In the genomic region with DNA sequence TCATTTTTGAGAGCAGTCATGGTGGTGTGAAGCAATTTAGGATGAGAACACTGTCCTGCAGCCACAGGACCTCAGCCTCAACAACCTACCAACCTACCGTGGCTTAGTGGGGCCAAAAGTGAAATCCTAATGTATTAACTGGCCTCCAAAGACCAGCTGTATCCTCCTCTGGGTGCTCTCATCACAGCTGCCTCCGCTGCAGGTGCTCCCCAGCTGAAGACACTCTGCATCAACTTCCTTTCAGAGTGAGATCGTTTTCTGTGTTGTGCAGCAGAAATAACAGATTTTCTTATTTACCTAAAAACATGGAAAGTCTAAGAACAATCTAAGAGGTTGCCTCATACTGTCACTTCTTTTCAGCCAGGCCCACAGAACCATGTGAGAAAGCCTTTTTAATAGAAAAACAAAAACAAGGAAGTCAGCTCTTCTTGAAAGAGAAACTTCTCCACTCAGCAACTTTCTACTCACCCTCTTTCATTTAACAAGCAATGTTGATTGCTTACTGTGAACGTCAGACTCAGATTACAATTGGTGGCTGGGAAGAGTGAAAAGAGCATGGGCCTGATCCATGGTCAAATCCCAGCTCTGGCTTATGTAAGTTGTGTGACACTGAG, we compare ENCODE assay signal across 17 cellular contexts.
DNase-seq lines count a peak whose midpoint lies in the region; ATAC-seq and TF ChIP-seq lines count a peak whose summit lies in the region.
"Had no signal": no experiment of that assay in that cellular context is flagged by ENCODE, and none has a peak within 500 bp of the region (broad histone marks: within the 10 kb centered on the region; RNA-seq: fewer than 3 reads in every experiment).

No MANE protein-coding gene starts in this region.

- no CpG with 5 or more reads among the region's 4 CpGs for WGBS in neuronal stem cell (ENCODE audit: extremely low coverage in 2 of 2, insufficient read length in 2 of 2, insufficient replicate concordance in 1 of 2), 2 donors

- H3K18ac ChIP-seq in neuronal stem cell (ENCODE audit: low read length), result no peak overlapping the region

- H4K8ac ChIP-seq in neuronal stem cell (ENCODE audit: low read depth, low read length), result no peak overlapping the region

- no peaks in the 10 kb centered on the region for H3K36me3 ChIP-seq in DND-41 (ENCODE audit: insufficient read depth, low read length)
- no peaks in the 10 kb centered on the region for H3K36me3 ChIP-seq in lower lobe of right lung
- H3K36me3 ChIP-seq in neuronal stem cell (replicated peaks in 1 of 2; ENCODE audit: control insufficient read depth in 2 of 2, insufficient read depth in 2 of 2, low read length in 2 of 2), result no peaks in the 10 kb centered on the region
- H3K36me3 ChIP-seq: right lobe of liver had no signal

- intact Hi-C loops in lower lobe of right lung (cut with DNase I), result no loop called here

- H3K9ac ChIP-seq in DND-41 (ENCODE audit: low read depth, low read length) (no peak overlapping the region), neuronal stem cell (ENCODE audit: low read depth, low read length, poor library complexity) (no peak overlapping the region)

- TF ChIP-seq CTCF in DND-41 (IDR thresholded peaks at IDR 0.05; ENCODE audit: borderline replicate concordance, extremely low read depth, low read length, poor library complexity, severe bottlenecking) (no peak), lower lobe of right lung (IDR thresholded peaks at IDR 0.05) (no peak)

- H2AFZ ChIP-seq in DND-41 (ENCODE audit: low read depth, low read length), result peak overlapping the region; percentile 36
- H2AFZ ChIP-seq in neuronal stem cell (ENCODE audit: low read length), result no peak overlapping the region

- H3K9me3 ChIP-seq in DND-41 (ENCODE audit: insufficient read depth, low read length, severe bottlenecking), result no peaks in the 10 kb centered on the region
- H3K9me3 ChIP-seq in lower lobe of right lung, result no peaks in the 10 kb centered on the region
- H3K9me3 ChIP-seq in neuronal stem cell (replicated peaks in 1 of 2; ENCODE audit: control insufficient read depth in 2 of 2, insufficient read depth in 1 of 2, low read depth in 1 of 2, low read length in 2 of 2), result peaks cover 0 to 1% of the 10 kb centered on the region in 2 donors
- H3K9me3 ChIP-seq: right lobe of liver had no signal

- no peaks in the 10 kb centered on the region for H4K20me1 ChIP-seq in DND-41 (ENCODE audit: insufficient read depth, low read length)

- H3K9me3 Mint-ChIP-seq in activated T-cell treated with anti-CD3 and anti-CD28 coated beads, Interleukin-2, amount 50 U/mL, for 24 hours, result no peaks in the 10 kb centered on the region

- H3K4ac ChIP-seq in neuronal stem cell (ENCODE audit: low read length), result no peak overlapping the region

- no peak overlapping the region for H3K4me3 Mint-ChIP-seq in activated T-cell treated with anti-CD3 and anti-CD28 coated beads, Interleukin-2, amount 50 U/mL, for 24 hours

- H3K27ac Mint-ChIP-seq in activated T-cell treated with anti-CD3 and anti-CD28 coated beads, Interleukin-2, amount 50 U/mL, for 24 hours, result no peak overlapping the region

- no peak overlapping the region for H2BK15ac ChIP-seq in neuronal stem cell (ENCODE audit: low read length)

- no peaks in the 10 kb centered on the region for H3K27me3 Mint-ChIP-seq in activated T-cell treated with anti-CD3 and anti-CD28 coated beads, Interleukin-2, amount 50 U/mL, for 24 hours
- H3K27me3 Mint-ChIP-seq: naive thymus-derived CD4-positive, alpha-beta T cell had no signal

- no peaks in the 10 kb centered on the region for H3K36me3 Mint-ChIP-seq in activated T-cell treated with anti-CD3 and anti-CD28 coated beads, Interleukin-2, amount 50 U/mL, for 24 hours (ENCODE audit: low read depth)
- H3K36me3 Mint-ChIP-seq: naive thymus-derived CD4-positive, alpha-beta T cell had no signal

- no peak overlapping the region for H2BK120ac ChIP-seq in neuronal stem cell (ENCODE audit: low read depth, low read length)

- H3K4me1 Mint-ChIP-seq in activated T-cell treated with anti-CD3 and anti-CD28 coated beads, Interleukin-2, amount 50 U/mL, for 24 hours (ENCODE audit: low read depth), result no peaks in the 10 kb centered on the region

- H3K79me2 ChIP-seq in DND-41 (ENCODE audit: insufficient read depth, low read length), result no peaks in the 10 kb centered on the region

- peak; percentile 6 for DNase-seq in DND-41
- peak; percentile 51 for DNase-seq in OCI-M1 (lab: John Stamatoyannopoulos, UW)
- DNase-seq in lower lobe of right lung, result no peak
- no peak for DNase-seq in SW 1271 (lab: John Stamatoyannopoulos, UW)
- no peak for DNase-seq in activated T-cell treated with anti-CD3 and anti-CD28 coated beads, Interleukin-2, amount 50 U/mL, for 24 hours
- no peak for DNase-seq in NCI-H2227 treated with DMSO at 0.1 percent for 48 hours (lab: John Stamatoyannopoulos, UW)
- DNase-seq in neuronal stem cell (ENCODE audit: low spot score), result no peak
- DNase-seq: activated CD4-positive, CD25-positive, alpha-beta regulatory T cell; effector CD8-positive, alpha-beta T cell; kidney; naive thymus-derived CD4-positive, alpha-beta T cell; NCI-H526; right lobe of liver; stimulated activated naive CD8-positive, alpha-beta T cell treated with anti-CD3 and anti-CD28 coated beads, Interleukin-15, Interleukin-2, amounts not matched to agents 100 U/mL and 50 U/mL, for 24 hours had no signal

- H3K23ac ChIP-seq in neuronal stem cell (ENCODE audit: low read depth, low read length, poor library complexity), result no peak overlapping the region

- no peak overlapping the region for H3K4me3 ChIP-seq in DND-41 (ENCODE audit: low read depth in 1 of 2, low read length in 2 of 2)
- H3K4me3 ChIP-seq in lower lobe of right lung, result no peak overlapping the region
- no peak overlapping the region for H3K4me3 ChIP-seq in neuronal stem cell (ENCODE audit: low read length in 2 of 2)
- H3K4me3 ChIP-seq: right lobe of liver had no signal

- H3K4me2 ChIP-seq in DND-41 (ENCODE audit: insufficient read depth, low read length) (peak overlapping the region; percentile 37; the same call in 1 of the 2 replicates), neuronal stem cell (ENCODE audit: insufficient read depth, low read length, poor library complexity, severe bottlenecking) (no peak overlapping the region)

- H3K27me3 ChIP-seq in DND-41 (ENCODE audit: insufficient read depth, low read length, poor library complexity) (no peaks in the 10 kb centered on the region), lower lobe of right lung (ENCODE audit: low read depth) (no peaks in the 10 kb centered on the region), neuronal stem cell (ENCODE audit: control insufficient read depth in 3 of 3, insufficient read depth in 3 of 3, low read depth in 1 of 3, low read length in 3 of 3) (no peaks in the 10 kb centered on the region)
- H3K27me3 ChIP-seq: right lobe of liver had no signal

- H2BK12ac ChIP-seq in neuronal stem cell (ENCODE audit: low read length), result no peak overlapping the region

- H2BK5ac ChIP-seq in neuronal stem cell (ENCODE audit: low read length), result no peak overlapping the region

- H3K14ac ChIP-seq in neuronal stem cell (ENCODE audit: low read length), result no peak overlapping the region

- H2AK5ac ChIP-seq in neuronal stem cell (ENCODE audit: low read depth, low read length), result no peak overlapping the region

- H3K79me1 ChIP-seq in neuronal stem cell (ENCODE audit: low read depth, low read length), result no peaks in the 10 kb centered on the region

- peak; percentile 66; the same call in 2 of the 3 replicates for ATAC-seq in DND-41 (ENCODE audit: insufficient read depth, low read depth)
- peak; percentile 57 for ATAC-seq in GM21367 (IDR thresholded peaks at IDR 0.05; ENCODE audit: unreplicated experiment)
- no peak for ATAC-seq in lower lobe of right lung
- ATAC-seq: HCT116; naive thymus-derived CD4-positive, alpha-beta T cell; stimulated activated naive CD8-positive, alpha-beta T cell treated with anti-CD3 and anti-CD28 coated beads, Interleukin-15, Interleukin-2, amounts not matched to agents 100 U/mL and 50 U/mL, for 24 hours had no signal

- H3K4me1 ChIP-seq in DND-41 (ENCODE audit: insufficient read depth, low read length) (peaks cover 7% of the 10 kb centered on the region), lower lobe of right lung (no peaks in the 10 kb centered on the region), neuronal stem cell (ENCODE audit: control insufficient read depth in 2 of 2, insufficient read depth in 1 of 2, low read depth in 1 of 2, low read length in 2 of 2) (no peaks in the 10 kb centered on the region)
- H3K4me1 ChIP-seq: right lobe of liver had no signal

- H3K27ac ChIP-seq in DND-41 (ENCODE audit: low read length) (peak overlapping the region; percentile 47), lower lobe of right lung (peak overlapping the region; percentile 9), neuronal stem cell (replicated peaks; ENCODE audit: low read length) (no peak overlapping the region)
- H3K27ac ChIP-seq: C4-2B, right lobe of liver had no signal

- H4K91ac ChIP-seq in neuronal stem cell (ENCODE audit: low read depth, low read length, poor library complexity), result no peak overlapping the region

Comparison
In these comparisons a context has a peak if more than half of its experiments do, and no peak if none do; other contexts are left out.
1. ATAC-seq: peak in DND-41 (single experiment) and GM21367 (single experiment); none in lower lobe of right lung (0 of 2).
2. DNase-seq: peak in DND-41 (single experiment) and OCI-M1 (single experiment); none in lower lobe of right lung (single experiment), SW 1271 (0 of 2), activated T-cell treated with anti-CD3 and anti-CD28 coated beads, Interleukin-2, amount 50 U/mL, for 24 hours (single experiment), NCI-H2227 treated with DMSO at 0.1 percent for 48 hours (single experiment) and neuronal stem cell (single experiment).